Comparison of ENCODE assay signal across 16 cellular contexts in the genomic region with DNA sequence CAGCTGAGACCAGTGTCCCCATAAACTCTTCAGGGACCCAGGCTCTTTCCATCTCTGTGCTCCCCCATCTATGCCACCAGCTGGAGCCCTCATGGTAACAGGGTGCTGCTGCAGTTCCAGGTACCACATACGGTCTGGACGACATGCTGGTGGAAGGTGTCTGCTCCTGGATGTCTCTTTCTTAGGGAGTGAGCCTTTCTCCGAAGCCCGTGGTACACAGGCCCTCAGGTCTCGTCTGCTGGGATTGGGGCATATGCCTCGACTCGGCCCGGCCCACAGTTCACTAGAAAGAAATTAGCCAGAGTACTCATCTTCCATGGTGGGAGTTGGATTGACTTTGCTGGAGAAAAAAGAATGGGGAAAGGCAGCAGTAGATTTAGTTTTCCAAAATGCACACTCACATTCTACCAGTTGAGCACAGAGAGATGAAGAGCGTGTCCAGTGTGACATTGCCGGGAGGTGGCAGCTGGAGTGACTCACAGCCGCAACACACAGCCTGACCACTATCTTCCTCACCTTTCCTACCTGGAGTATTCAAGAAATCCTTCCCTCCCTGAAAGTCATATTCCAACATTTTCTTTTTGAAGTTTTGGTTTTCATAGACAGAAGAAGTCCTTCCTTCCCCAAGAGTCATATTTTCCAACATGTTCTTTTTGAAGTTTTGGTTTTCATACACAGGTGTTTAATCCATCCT. TPM values are rescaled to one million over a fixed set of nuclear protein-coding genes. Genes with fewer than 3 reads are reported as not detected.
DNase-seq lines count a peak whose midpoint lies in the region; ATAC-seq and TF ChIP-seq lines count a peak whose summit lies in the region.
"Had no signal": no experiment of that assay in that cellular context is flagged by ENCODE, and none has a peak within 500 bp of the region (broad histone marks: within the 10 kb centered on the region; RNA-seq: fewer than 3 reads in every experiment).

No MANE protein-coding gene starts in this region.

- H3K9me3 ChIP-seq in endodermal cell (ENCODE audit: control insufficient read depth, low read length) (no peaks in the 10 kb centered on the region), thyroid gland (no peaks in the 10 kb centered on the region)
- H3K9me3 ChIP-seq: BLaER1 had no signal

- H3K9ac ChIP-seq in endodermal cell (ENCODE audit: extremely low read depth, low read length, poor library complexity, severe bottlenecking), result no peak overlapping the region
- H3K9ac ChIP-seq: BLaER1, GM23248 had no signal

- no peak overlapping the region for H3K4me3 Mint-ChIP-seq in endodermal cell
- no peak overlapping the region for H3K4me3 Mint-ChIP-seq in osteocyte (ENCODE audit: unreplicated experiment)
- H3K4me3 Mint-ChIP-seq in GM23338, result no peak overlapping the region
- H3K4me3 Mint-ChIP-seq: CD8-positive, alpha-beta memory T cell had no signal

- in situ Hi-C loops in GM13977 (cut with MboI; ENCODE audit: low pct_unique_long_range_greater_than_20kb, low sequenced_read_pairs, unreplicated experiment), result no loop called here

- no peak for TF ChIP-seq POLR2A in thyroid gland (IDR thresholded peaks at IDR 0.05)

- TF ChIP-seq CTCF in endodermal cell (conservative IDR thresholded peaks at IDR 0.05) (no peak), osteocyte (IDR thresholded peaks at IDR 0.05) (no peak), GM23338 (conservative IDR thresholded peaks at IDR 0.05; ENCODE audit: low read depth in 2 of 2) (no peak), GM13977 (IDR thresholded peaks at IDR 0.05; ENCODE audit: extremely low read depth, insufficient read depth, missing control alignments) (no peak), thyroid gland (IDR thresholded peaks at IDR 0.05) (no peak)

- H3K27me3 ChIP-seq in endodermal cell (ENCODE audit: control insufficient read depth, insufficient read depth, low read length, poor library complexity, severe bottlenecking) (peaks cover 19% of the 10 kb centered on the region), GM23338 (ENCODE audit: insufficient read depth) (no peaks in the 10 kb centered on the region), thyroid gland (no peaks in the 10 kb centered on the region)
- H3K27me3 ChIP-seq: BLaER1 had no signal

- no peak overlapping the region for H3K4me3 ChIP-seq in endodermal cell (ENCODE audit: low read length)
- H3K4me3 ChIP-seq in GM23338, result no peak overlapping the region
- no peak overlapping the region for H3K4me3 ChIP-seq in thyroid gland (replicated peaks in 1 of 3)
- H3K4me3 ChIP-seq: BLaER1, GM23248 had no signal

- no peak overlapping the region for H2AFZ ChIP-seq in GM23338
- H2AFZ ChIP-seq: GM23248 had no signal

- ATAC-seq in left cardiac atrium, result no peak
- no peak for ATAC-seq in GM23338

- intact Hi-C loops in cardiac septum (cut with DNase I) (no loop called here), left cardiac atrium (cut with DNase I) (no loop called here), thyroid gland (cut with DNase I) (no loop called here)

- peak; percentile 51 for DNase-seq in cardiac septum (ENCODE audit: low spot score)
- no peak for DNase-seq in left cardiac atrium
- peak; percentile 23 for DNase-seq in endodermal cell
- DNase-seq in osteocyte (ENCODE audit: extremely low spot score, unreplicated experiment), result peak; percentile 63
- no peak for DNase-seq in GM23338 (ENCODE audit: low spot score)
- DNase-seq in GM13977 (ENCODE audit: low spot score), result no peak
- no peak for DNase-seq in thyroid gland
- DNase-seq: AML-193; Calu3; CD8-positive, alpha-beta memory T cell; DMS 273 treated with DMSO at 0.1 percent for 48 hours; GM23248; H7 had no signal

- H3K4me2 ChIP-seq in GM23338, result no peak overlapping the region
- H3K4me2 ChIP-seq: BLaER1 had no signal

- no peaks in the 10 kb centered on the region for H3K79me2 ChIP-seq in GM23338 (replicated peaks; ENCODE audit: insufficient read depth)

- H3K4me1 Mint-ChIP-seq in endodermal cell (no peaks in the 10 kb centered on the region), osteocyte (ENCODE audit: unreplicated experiment) (no peaks in the 10 kb centered on the region), GM23338 (no peaks in the 10 kb centered on the region)
- H3K4me1 Mint-ChIP-seq: CD8-positive, alpha-beta memory T cell had no signal

- H3K27ac ChIP-seq in endodermal cell (ENCODE audit: low read depth, low read length), result no peak overlapping the region
- no peak overlapping the region for H3K27ac ChIP-seq in GM23338 (ENCODE audit: low read depth)
- H3K27ac ChIP-seq in thyroid gland, result no peak overlapping the region
- H3K27ac ChIP-seq: 22Rv1, BLaER1, GM23248 had no signal

- H3K9me2 ChIP-seq in GM23338 (ENCODE audit: insufficient read depth), result no peaks in the 10 kb centered on the region

- H4K20me1 ChIP-seq in GM23338 (replicated peaks; ENCODE audit: insufficient read depth), result no peaks in the 10 kb centered on the region
- H4K20me1 ChIP-seq: BLaER1 had no signal

- H3K36me3 ChIP-seq in endodermal cell (ENCODE audit: control insufficient read depth, insufficient read depth, low read length), result no peaks in the 10 kb centered on the region
- no peaks in the 10 kb centered on the region for H3K36me3 ChIP-seq in GM23338 (ENCODE audit: insufficient read depth)
- no peaks in the 10 kb centered on the region for H3K36me3 ChIP-seq in thyroid gland
- H3K36me3 ChIP-seq: BLaER1 had no signal

- H3K9me3 Mint-ChIP-seq in endodermal cell (no peaks in the 10 kb centered on the region), osteocyte (ENCODE audit: unreplicated experiment) (no peaks in the 10 kb centered on the region), GM23338 (no peaks in the 10 kb centered on the region)
- H3K9me3 Mint-ChIP-seq: CD8-positive, alpha-beta memory T cell had no signal

- no peaks in the 10 kb centered on the region for H3K4me1 ChIP-seq in endodermal cell (ENCODE audit: control insufficient read depth, insufficient read depth, low read length)
- H3K4me1 ChIP-seq in GM23338 (ENCODE audit: insufficient read depth), result no peaks in the 10 kb centered on the region
- no peaks in the 10 kb centered on the region for H3K4me1 ChIP-seq in thyroid gland

- no peaks in the 10 kb centered on the region for H3K36me3 Mint-ChIP-seq in endodermal cell (ENCODE audit: low read depth)
- H3K36me3 Mint-ChIP-seq in osteocyte (ENCODE audit: unreplicated experiment), result no peaks in the 10 kb centered on the region
- H3K36me3 Mint-ChIP-seq in GM23338 (ENCODE audit: low read depth), result no peaks in the 10 kb centered on the region
- H3K36me3 Mint-ChIP-seq: CD8-positive, alpha-beta memory T cell had no signal

- H3K27me3 Mint-ChIP-seq in endodermal cell (ENCODE audit: insufficient read depth) (peaks cover 9% of the 10 kb centered on the region), osteocyte (ENCODE audit: unreplicated experiment) (peaks cover 32% of the 10 kb centered on the region), GM23338 (ENCODE audit: insufficient read depth, low read depth, poor library complexity) (no peaks in the 10 kb centered on the region)

- no peaks in the 10 kb centered on the region for H3F3A ChIP-seq in GM23338 (replicated peaks; ENCODE audit: low read depth)

- 90 to 94% methylated on average over 10 to 11 of the region's 11 CpGs for WGBS in endodermal cell (ENCODE audit: insufficient coverage in 1 of 2, insufficient read length in 1 of 2), 2 experiments
- 96 to 97% methylated on average over 11 of the region's 11 CpGs for WGBS in thyroid gland, 2 donors

- H3K27ac Mint-ChIP-seq in endodermal cell (no peak overlapping the region), osteocyte (ENCODE audit: unreplicated experiment) (no peak overlapping the region), GM23338 (no peak overlapping the region)
- H3K27ac Mint-ChIP-seq: CD8-positive, alpha-beta memory T cell had no signal

TF ChIP-seq in GM23338, 12 proteins besides CTCF, POLR2A, EP300 and RAD21:
- TF ChIP-seq NANOG (IDR thresholded peaks at IDR 0.05; ENCODE audit: borderline replicate concordance), result no peak
TF ChIP-seq in GM23338: peak in this region for 0.

RNA-seq across cellular contexts. Expression of gene SPO11, which starts 18.6 kb away (rescaled TPM):
- total RNA-seq in cardiac septum (not detected), left cardiac atrium (not detected), endodermal cell (not detected), osteocyte (not detected in 2 replicates), thyroid gland (not detected)
- not detected for polyA plus RNA-seq in endodermal cell (2013, experiment 1 of 2)
- not detected for polyA plus RNA-seq in endodermal cell (2013, experiment 2 of 2)
- not detected in 2 replicates for total RNA-seq in GM23338 (2014; rRNA removed; shearing (Covaris generic))
- polyA plus RNA-seq in GM23338 (2016; fragmentation: Nextera tagmentation; extraction: Ambion mirVana), result not detected in 2 replicates
- total RNA-seq: Calu3; CD8-positive, alpha-beta memory T cell; Daoy; GM23248; H7 had no signal
- polyA plus RNA-seq: CD8-positive, alpha-beta memory T cell; GM23248 had no signal

RNA-seq across cellular contexts. Expression of gene RAE1, which starts 40.1 kb away (rescaled TPM):
- 13.8 TPM for total RNA-seq in cardiac septum
- 10 to 100 TPM; 14.3 to 14.5 TPM for total RNA-seq in left cardiac atrium
- 10 to 100 TPM; 41.2 to 43.8 TPM for total RNA-seq in endodermal cell
- polyA plus RNA-seq in endodermal cell (2013, experiment 1 of 2), result 46.4 TPM
- polyA plus RNA-seq in endodermal cell (2013, experiment 2 of 2), result 42.3 TPM
- 24.3 and 24.7 TPM in 2 replicates for total RNA-seq in osteocyte
- 43.3 and 59.7 TPM in 2 replicates for total RNA-seq in GM23338 (2014; rRNA removed; shearing (Covaris generic))
- 33.0 and 35.4 TPM in 2 replicates for polyA plus RNA-seq in GM23338 (2016; fragmentation: Nextera tagmentation; extraction: Ambion mirVana)
- 10 to 100 TPM; 17.5 to 26.4 (median 22.3) TPM for total RNA-seq in thyroid gland

RNA-seq across cellular contexts. Expression of gene BMP7, which starts 44.5 kb away (rescaled TPM):
- total RNA-seq in cardiac septum, result 2.7 TPM
- 10 to 100 TPM; 23.9 to 29.3 TPM for total RNA-seq in left cardiac atrium
- 10 to 100 TPM; 45.6 to 49.6 TPM for total RNA-seq in endodermal cell
- 50.6 TPM for polyA plus RNA-seq in endodermal cell (2013, experiment 1 of 2)
- 45.7 TPM for polyA plus RNA-seq in endodermal cell (2013, experiment 2 of 2)
- not detected in 2 replicates for total RNA-seq in osteocyte
- 16.6 and 22.8 TPM in 2 replicates for total RNA-seq in GM23338 (2014; rRNA removed; shearing (Covaris generic))
- polyA plus RNA-seq in GM23338 (2016; fragmentation: Nextera tagmentation; extraction: Ambion mirVana), result 15.9 and 17.8 TPM in 2 replicates
- 100 to 1,000 TPM in 1 of 4 donors, 10 to 100 TPM in 3; 34.0 to 113 (median 80.2) TPM for total RNA-seq in thyroid gland
- total RNA-seq: Calu3; CD8-positive, alpha-beta memory T cell; GM23248 had no signal
- polyA plus RNA-seq: CD8-positive, alpha-beta memory T cell; GM23248 had no signal

Comparison
In these comparisons a context has a peak if more than half of its experiments do, and no peak if none do; other contexts are left out.
1. DNase-seq: peak in cardiac septum (single experiment), endodermal cell (single experiment) and osteocyte (single experiment); none in left cardiac atrium (single experiment), GM23338 (single experiment), GM13977 (single experiment) and thyroid gland (0 of 2).